1 cellular context compared by ENCODE assay signal in genomic region chr20:25553819-25554296, GRCh38.
TF ChIP-seq lines count a peak whose summit lies in the region.

No MANE protein-coding gene starts in this region.

TF ChIP-seq in GM23338, 12 proteins besides CTCF, POLR2A, EP300 and RAD21 (continued from another document):
- TF ChIP-seq ZNF462 (CRISPR knock-in tag; IDR thresholded peaks at IDR 0.05) (no peak), EZH2 (IDR thresholded peaks at IDR 0.05; ENCODE audit: low read depth, unreplicated experiment) (no peak), NANOG (IDR thresholded peaks at IDR 0.05; ENCODE audit: borderline replicate concordance) (no peak), ZNF331 (CRISPR knock-in tag; IDR thresholded peaks at IDR 0.05; ENCODE audit: low read depth) (no peak), CREB1 (CRISPR knock-in tag; IDR thresholded peaks at IDR 0.05; ENCODE audit: low read depth) (no peak), EZH2phosphoT487 (IDR thresholded peaks at IDR 0.05; ENCODE audit: unreplicated experiment) (no peak), STAT1 (IDR thresholded peaks at IDR 0.05; ENCODE audit: unreplicated experiment) (no peak), ZNF114 (CRISPR knock-in tag; IDR thresholded peaks at IDR 0.05) (no peak)
- TF ChIP-seq, protein P1, sequence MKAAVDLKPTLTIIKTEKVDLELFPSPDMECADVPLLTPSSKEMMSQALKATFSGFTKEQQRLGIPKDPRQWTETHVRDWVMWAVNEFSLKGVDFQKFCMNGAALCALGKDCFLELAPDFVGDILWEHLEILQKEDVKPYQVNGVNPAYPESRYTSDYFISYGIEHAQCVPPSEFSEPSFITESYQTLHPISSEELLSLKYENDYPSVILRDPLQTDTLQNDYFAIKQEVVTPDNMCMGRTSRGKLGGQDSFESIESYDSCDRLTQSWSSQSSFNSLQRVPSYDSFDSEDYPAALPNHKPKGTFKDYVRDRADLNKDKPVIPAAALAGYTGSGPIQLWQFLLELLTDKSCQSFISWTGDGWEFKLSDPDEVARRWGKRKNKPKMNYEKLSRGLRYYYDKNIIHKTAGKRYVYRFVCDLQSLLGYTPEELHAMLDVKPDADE (IDR thresholded peaks at IDR 0.05): no peak
